Comparison of ENCODE assay signal across 18 cellular contexts in genomic region chrX:71702853-71703252, GRCh38. TPM values are rescaled to one million over a fixed set of nuclear protein-coding genes. Genes with fewer than 3 reads are reported as not detected.
"Had no signal": no experiment of that assay in that cellular context is flagged by ENCODE, and none has a peak within 500 bp of the region (broad histone marks: within the 10 kb centered on the region; RNA-seq: fewer than 3 reads in every experiment).

No MANE protein-coding gene starts in this region.

RNA-seq across cellular contexts. Expression of gene CXorf49, which starts 15.2 kb away (rescaled TPM):
- total RNA-seq: activated CD4-positive, alpha-beta memory T cell treated with anti-CD3 and anti-CD28 coated beads for 36 hours; astrocyte; bronchial epithelial cell; chondrocyte; dermis microvascular lymphatic vessel endothelial cell; endodermal cell; gastrocnemius medialis; heart left ventricle; lower leg skin; mesenteric fat pad; omental fat pad; progenitor cell of endocrine pancreas; right atrium auricular region; skeletal muscle tissue; tibial nerve; vagina had no signal
- polyA plus RNA-seq: heart left ventricle, immature natural killer cell, neural cell had no signal
